8 cellular contexts compared by ENCODE assay signal in the genomic region with DNA sequence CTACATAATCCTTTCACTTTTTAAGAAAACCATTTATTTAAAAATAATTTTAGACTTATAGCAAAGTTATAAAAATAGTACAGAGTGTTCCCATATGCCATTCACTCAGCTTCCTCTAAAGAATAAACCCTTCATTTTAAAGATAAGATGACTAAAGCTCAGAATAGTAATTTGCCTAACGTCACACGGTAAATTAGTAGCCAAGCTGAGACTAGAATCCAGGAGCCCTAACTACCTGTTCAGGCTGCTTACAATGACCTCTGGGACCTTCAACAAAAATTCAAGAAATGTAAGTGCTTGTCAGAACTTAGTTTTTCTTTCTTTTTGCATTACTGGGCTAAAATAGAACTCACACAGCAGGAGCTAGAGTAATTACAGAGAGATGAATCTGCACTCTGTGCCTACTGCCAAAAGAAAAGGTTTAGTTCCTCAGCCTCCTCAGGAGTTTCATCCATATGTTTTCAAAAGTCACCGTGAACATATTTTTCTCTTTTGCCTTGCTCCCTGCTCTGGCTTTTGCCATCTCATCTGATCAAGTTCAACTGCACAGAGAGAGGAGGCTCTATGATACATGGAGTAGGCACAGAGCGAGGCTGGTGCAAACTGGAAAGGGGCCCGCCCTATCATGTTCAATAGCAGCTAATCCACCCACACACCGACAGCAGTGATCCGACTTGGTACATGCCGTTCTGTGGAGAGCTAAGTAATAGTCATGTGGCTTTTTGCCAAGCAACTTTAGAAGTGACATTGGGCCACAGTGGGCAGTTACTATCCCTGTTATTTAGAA.
DNase-seq lines count a peak whose midpoint lies in the region; ATAC-seq and TF ChIP-seq lines count a peak whose summit lies in the region.
"Not testable (repeated sequence)": the region's sequence is repeated elsewhere in the genome, so short reads cannot be mapped to it uniquely, and the experiment has no call there.

No MANE protein-coding gene starts in this region.

- H3K9me3 Mint-ChIP-seq in CD4-positive, alpha-beta T cell; T-cell; activated T-cell treated with anti-CD3 and anti-CD28 coated beads, Interleukin-2, amount 50 U/mL, for 72 hours: not testable (repeated sequence)

- H3K4me1 ChIP-seq in lower lobe of right lung, psoas muscle, upper lobe of right lung: not testable (repeated sequence)

- not testable (repeated sequence) for H3K27me3 Mint-ChIP-seq in CD4-positive, alpha-beta T cell; T-cell; activated T-cell treated with anti-CD3 and anti-CD28 coated beads, Interleukin-2, amount 50 U/mL, for 72 hours (ENCODE audit: low read depth)

- POLR2A ChIA-PET in CD4-positive, alpha-beta T cell (lab: Charles Lee); T-cell (lab: Charles Lee): not testable (repeated sequence)

- intact Hi-C loops in CD4-positive, alpha-beta T cell (cut with DNase I, micrococcal nuclease); left cardiac atrium (cut with DNase I); lower lobe of right lung (cut with DNase I); psoas muscle (cut with DNase I); upper lobe of right lung (cut with DNase I): not testable (repeated sequence)

- H3K9me3 ChIP-seq in CD4-positive, alpha-beta T cell (ENCODE audit: control insufficient read depth, low read length); lower lobe of right lung; psoas muscle; upper lobe of right lung: not testable (repeated sequence)

- not testable (repeated sequence) for H3K27ac ChIP-seq in CD4-positive, alpha-beta T cell (ENCODE audit: low read depth, low read length); lower lobe of right lung; psoas muscle; upper lobe of right lung

- H3K27ac Mint-ChIP-seq in CD4-positive, alpha-beta T cell; T-cell; activated T-cell treated with anti-CD3 and anti-CD28 coated beads, Interleukin-2, amount 50 U/mL, for 72 hours: not testable (repeated sequence)

- H3K4me1 Mint-ChIP-seq in CD4-positive, alpha-beta T cell (ENCODE audit: low read depth); T-cell; activated T-cell treated with anti-CD3 and anti-CD28 coated beads, Interleukin-2, amount 50 U/mL, for 72 hours (ENCODE audit: low read depth): not testable (repeated sequence)

- not testable (repeated sequence) for H3K36me3 ChIP-seq in lower lobe of right lung; psoas muscle (ENCODE audit: insufficient read depth in 1 of 2, low read depth in 1 of 2); upper lobe of right lung

- H3K27me3 ChIP-seq in CD4-positive, alpha-beta T cell (ENCODE audit: control insufficient read depth, insufficient read depth, low read length); lower lobe of right lung (ENCODE audit: low read depth); psoas muscle (ENCODE audit: insufficient read depth in 3 of 3, low read length in 2 of 3); upper lobe of right lung: not testable (repeated sequence)

- not testable (repeated sequence) for H3K4me3 Mint-ChIP-seq in CD4-positive, alpha-beta T cell; T-cell; activated T-cell treated with anti-CD3 and anti-CD28 coated beads, Interleukin-2, amount 50 U/mL, for 72 hours

- H3K36me3 Mint-ChIP-seq in CD4-positive, alpha-beta T cell (ENCODE audit: low read depth); T-cell; activated T-cell treated with anti-CD3 and anti-CD28 coated beads, Interleukin-2, amount 50 U/mL, for 72 hours (ENCODE audit: insufficient read depth in 2 of 2): not testable (repeated sequence)

- CTCF ChIA-PET in CD4-positive, alpha-beta T cell (lab: Charles Lee); T-cell (lab: Charles Lee): not testable (repeated sequence)

- DNase-seq in CD4-positive, alpha-beta T cell; T-cell; activated T-cell treated with anti-CD3 and anti-CD28 coated beads, Interleukin-2, amount 50 U/mL, for 72 hours; left cardiac atrium; lower lobe of right lung; psoas muscle; upper lobe of right lung: not testable (repeated sequence)

- H3K4me3 ChIP-seq in lower lobe of right lung, psoas muscle, upper lobe of right lung: not testable (repeated sequence)

- TF ChIP-seq CTCF in CD4-positive, alpha-beta T cell (IDR thresholded peaks at IDR 0.05); lower lobe of right lung (IDR thresholded peaks at IDR 0.05); psoas muscle (IDR thresholded peaks at IDR 0.05); upper lobe of right lung (IDR thresholded peaks at IDR 0.05): not testable (repeated sequence)

- no CpG with 5 or more reads among the region's 8 CpGs for WGBS in psoas muscle, 3 donors

- ATAC-seq in CD4-positive, alpha-beta T cell (ENCODE audit: poor library complexity), result peak; percentile 37
- ATAC-seq in T-cell (replicated peaks in 1 of 4) (peak in 3 of 4 experiments; percentile 31 to 39 (median 34)), esophagus mucosa (peak; percentile 98), left cardiac atrium (peak; percentile 83 to 94), lower lobe of right lung (peak; percentile 96 to 99), psoas muscle (peak; percentile 85 to 92 (median 88)), upper lobe of right lung (peak; percentile 99)
- ATAC-seq in activated T-cell treated with anti-CD3 and anti-CD28 coated beads, Interleukin-2, amount 50 U/mL, for 72 hours (replicated peaks in 1 of 2), result peak; percentile 51 to 75

Comparison
In these comparisons a context has a peak if more than half of its experiments do, and no peak if none do; other contexts are left out.
1. ATAC-seq: peak in every context shown above with its lines; median percentile 99 in upper lobe of right lung; 98 in esophagus mucosa; 98 in lower lobe of right lung; 88 in left cardiac atrium; 88 in psoas muscle; 63 in activated T-cell treated with anti-CD3 and anti-CD28 coated beads, Interleukin-2, amount 50 U/mL, for 72 hours; 37 in CD4-positive, alpha-beta T cell; 34 in T-cell.